ENCODE assay signal across 14 cellular contexts in genomic region chr20:53412600-53413187, GRCh38.
DNase-seq lines count a peak whose midpoint lies in the region; ATAC-seq and TF ChIP-seq lines count a peak whose summit lies in the region.
"Had no signal": no experiment of that assay in that cellular context is flagged by ENCODE, and none has a peak within 500 bp of the region (broad histone marks: within the 10 kb centered on the region; RNA-seq: fewer than 3 reads in every experiment).

No MANE protein-coding gene starts in this region.

- CTCF ChIA-PET in WTC11 (lab: Charles Lee) (interaction anchor here (0.7 to 3.4 kb wide), 20 partner anchors 26 to 691 kb away, joined by 3 to 63 read pairs (median 4); no protein-coding TSS in a partner anchor), PC-3 (lab: Charles Lee) (interaction anchor here (1.5 kb wide), 1 partner anchor 135 kb away, joined by 10 read pairs; no protein-coding TSS in a partner anchor)

- H2BK5ac ChIP-seq in mesendoderm (ENCODE audit: low read length), result no peak overlapping the region

- TF ChIP-seq CTCF in WTC11 (IDR thresholded peaks at IDR 0.05) (no peak), upper lobe of right lung (IDR thresholded peaks at IDR 0.05) (no peak), PC-3 (conservative IDR thresholded peaks at IDR 0.05; ENCODE audit: low read depth, low read length) (no peak)

- no peak overlapping the region for H2AK5ac ChIP-seq in mesendoderm (ENCODE audit: low read length)

- H2AFZ ChIP-seq in PC-3 (ENCODE audit: low read length), result no peak overlapping the region

- no peak overlapping the region for H2BK120ac ChIP-seq in mesendoderm (ENCODE audit: low read depth, low read length)

- H3K27ac Mint-ChIP-seq in activated naive CD8-positive, alpha-beta T cell, result no peak overlapping the region
- no peak overlapping the region for H3K27ac Mint-ChIP-seq in activated naive CD8-positive, alpha-beta T cell treated with anti-CD3 and anti-CD28 coated beads for 36 hours
- H3K27ac Mint-ChIP-seq in WTC11, result no peak overlapping the region

- no peak overlapping the region for H4K8ac ChIP-seq in mesendoderm (ENCODE audit: low read depth, low read length)

- no peaks in the 10 kb centered on the region for H3K27me3 Mint-ChIP-seq in activated naive CD8-positive, alpha-beta T cell
- no peaks in the 10 kb centered on the region for H3K27me3 Mint-ChIP-seq in activated naive CD8-positive, alpha-beta T cell treated with anti-CD3 and anti-CD28 coated beads for 36 hours
- H3K27me3 Mint-ChIP-seq in WTC11 (ENCODE audit: low read depth), result no peaks in the 10 kb centered on the region

- H3K9me3 ChIP-seq in upper lobe of right lung (no peaks in the 10 kb centered on the region), PC-3 (ENCODE audit: low read length) (no peaks in the 10 kb centered on the region)
- H3K9me3 ChIP-seq: lower lobe of right lung, SK-N-SH had no signal

- H3K4me2 ChIP-seq in mesendoderm (ENCODE audit: low read length) (peak overlapping the region; percentile 35), PC-3 (ENCODE audit: low read length) (no peak overlapping the region)
- H3K4me2 ChIP-seq: SK-N-SH had no signal

- H3K9ac ChIP-seq in mesendoderm (ENCODE audit: low read length), result peak overlapping the region; percentile 46
- H3K9ac ChIP-seq in PC-3 (ENCODE audit: low read length), result no peak overlapping the region
- H3K9ac ChIP-seq: SK-N-SH had no signal

- H3K4me3 Mint-ChIP-seq in activated naive CD8-positive, alpha-beta T cell, result peak overlapping the region; percentile 3
- no peak overlapping the region for H3K4me3 Mint-ChIP-seq in activated naive CD8-positive, alpha-beta T cell treated with anti-CD3 and anti-CD28 coated beads for 36 hours
- H3K4me3 Mint-ChIP-seq in WTC11, result peak overlapping the region; percentile 54

- POLR2A ChIA-PET in WTC11 (lab: Charles Lee), result no interaction called here
- POLR2A ChIA-PET in PC-3 (lab: Charles Lee; ENCODE audit: unreplicated experiment), result no interaction called here

- no TSS peak for BruUV-seq in PC-3 (replicated peaks; lab: Mats Ljungman, UMichigan)

- H3K79me2 ChIP-seq in mesendoderm (ENCODE audit: control insufficient read depth, insufficient read depth, low read length), result no peaks in the 10 kb centered on the region
- H3K79me2 ChIP-seq in PC-3 (ENCODE audit: low read length), result no peaks in the 10 kb centered on the region

- no peak overlapping the region for H3K23ac ChIP-seq in mesendoderm (ENCODE audit: low read length)

- no CpG with 5 or more reads among the region's 12 CpGs for WGBS in mesendoderm (ENCODE audit: extremely low coverage, insufficient coverage, low lambda C conversion rate)

- no peaks in the 10 kb centered on the region for H3K36me3 ChIP-seq in mesendoderm (ENCODE audit: control insufficient read depth, insufficient read depth, low read length)
- no peaks in the 10 kb centered on the region for H3K36me3 ChIP-seq in upper lobe of right lung
- H3K36me3 ChIP-seq in PC-3 (ENCODE audit: low read depth, low read length), result no peaks in the 10 kb centered on the region
- H3K36me3 ChIP-seq: lower lobe of right lung had no signal

- ATAC-seq in WTC11 (peak; percentile 50), upper lobe of right lung (peak; percentile 12), PC-3 (no peak), HG02798 (IDR thresholded peaks at IDR 0.05; ENCODE audit: poor library complexity, unreplicated experiment) (no peak)

- no peaks in the 10 kb centered on the region for H3K9me3 Mint-ChIP-seq in activated naive CD8-positive, alpha-beta T cell (ENCODE audit: low read depth)
- H3K9me3 Mint-ChIP-seq in activated naive CD8-positive, alpha-beta T cell treated with anti-CD3 and anti-CD28 coated beads for 36 hours, result no peaks in the 10 kb centered on the region
- H3K9me3 Mint-ChIP-seq in WTC11, result no peaks in the 10 kb centered on the region

- no peak overlapping the region for H3K4ac ChIP-seq in mesendoderm (ENCODE audit: low read depth, low read length)

- intact Hi-C loops in upper lobe of right lung (cut with DNase I) (no loop called here), PC-3 (cut with micrococcal nuclease) (loop anchor here (1.0 to 2.0 kb wide), 2 partner anchors 135 to 526 kb away; no protein-coding TSS in a partner anchor)

- H3K56ac ChIP-seq in mesendoderm (ENCODE audit: low read length), result peak overlapping the region; percentile 59

- H3K4me1 Mint-ChIP-seq in activated naive CD8-positive, alpha-beta T cell (ENCODE audit: low read depth), result peaks cover 8% of the 10 kb centered on the region
- peaks cover 6% of the 10 kb centered on the region for H3K4me1 Mint-ChIP-seq in activated naive CD8-positive, alpha-beta T cell treated with anti-CD3 and anti-CD28 coated beads for 36 hours
- H3K4me1 Mint-ChIP-seq in WTC11, result peaks cover 17% of the 10 kb centered on the region

- no peak overlapping the region for H4K5ac ChIP-seq in mesendoderm (ENCODE audit: low read length)

- H2BK15ac ChIP-seq in mesendoderm (replicated peaks; ENCODE audit: low read depth), result no peak overlapping the region

- H3K27me3 ChIP-seq in mesendoderm (ENCODE audit: insufficient read depth, low read length, poor library complexity) (no peaks in the 10 kb centered on the region), upper lobe of right lung (no peaks in the 10 kb centered on the region), PC-3 (ENCODE audit: low read length) (peaks cover 16% of the 10 kb centered on the region; the same call in 1 of the 2 replicates)

- no peaks in the 10 kb centered on the region for H3K36me3 Mint-ChIP-seq in activated naive CD8-positive, alpha-beta T cell
- no peaks in the 10 kb centered on the region for H3K36me3 Mint-ChIP-seq in activated naive CD8-positive, alpha-beta T cell treated with anti-CD3 and anti-CD28 coated beads for 36 hours
- H3K36me3 Mint-ChIP-seq in WTC11, result no peaks in the 10 kb centered on the region

- no peaks in the 10 kb centered on the region for H3K4me1 ChIP-seq in mesendoderm (ENCODE audit: control insufficient read depth, low read depth, low read length)
- peaks cover 3% of the 10 kb centered on the region for H3K4me1 ChIP-seq in upper lobe of right lung
- H3K4me1 ChIP-seq in PC-3 (ENCODE audit: insufficient read depth, low read length), result no peaks in the 10 kb centered on the region

- H3K79me1 ChIP-seq in mesendoderm (ENCODE audit: low read length), result no peaks in the 10 kb centered on the region

- H4K20me1 ChIP-seq in PC-3 (ENCODE audit: low read length), result no peaks in the 10 kb centered on the region

- H3K27ac ChIP-seq in mesendoderm (ENCODE audit: low read depth, low read length), result no peak overlapping the region
- H3K27ac ChIP-seq in upper lobe of right lung, result no peak overlapping the region
- H3K27ac ChIP-seq in PC-3 (ENCODE audit: low read length), result no peak overlapping the region
- H3K27ac ChIP-seq: lower lobe of right lung, skin epidermis, VCaP had no signal

- DNase-seq in activated naive CD8-positive, alpha-beta T cell treated with anti-CD3 and anti-CD28 coated beads for 36 hours, result no peak
- DNase-seq in WTC11 (ENCODE audit: low spot score) (no peak), mesendoderm (peak; percentile 58), upper lobe of right lung (no peak), PC-3 (no peak), HCEC 1CT (no peak)
- DNase-seq: hippocampal formation, nucleus accumbens, SK-N-SH had no signal

- H3K4me3 ChIP-seq in mesendoderm (ENCODE audit: low read length), result no peak overlapping the region
- H3K4me3 ChIP-seq in upper lobe of right lung, result no peak overlapping the region
- H3K4me3 ChIP-seq in PC-3 (ENCODE audit: low read length), result no peak overlapping the region
- H3K4me3 ChIP-seq: lower lobe of right lung, skin epidermis had no signal

- H3K9me2 ChIP-seq in PC-3 (replicated peaks; ENCODE audit: low read length), result no peaks in the 10 kb centered on the region
- H3K9me2 ChIP-seq: SK-N-SH had no signal

- no peak overlapping the region for H3K18ac ChIP-seq in mesendoderm (ENCODE audit: low read length)

- H3F3A ChIP-seq in PC-3 (ENCODE audit: low read length, unreplicated experiment), result no peaks in the 10 kb centered on the region

TF ChIP-seq in WTC11, 78 proteins besides CTCF, POLR2A, EP300 and RAD21:
- TF ChIP-seq ATF6 (CRISPR knock-in tag; IDR thresholded peaks at IDR 0.05), result no peak
- TF ChIP-seq USF1 (CRISPR knock-in tag; IDR thresholded peaks at IDR 0.05), result peak; percentile 23; the same call in 1 of the 2 replicates
- no peak for TF ChIP-seq ZNF416 (CRISPR knock-in tag; IDR thresholded peaks at IDR 0.05)
- TF ChIP-seq USF2 (CRISPR knock-in tag; IDR thresholded peaks at IDR 0.05), result peak; percentile 49

Comparison
In these comparisons a context has a peak if more than half of its experiments do, and no peak if none do; other contexts are left out.
1. ATAC-seq: peak in WTC11 (single experiment) and upper lobe of right lung (single experiment); none in PC-3 (single experiment) and HG02798 (single experiment).